13 cellular contexts compared by ENCODE assay signal in the genomic region with DNA sequence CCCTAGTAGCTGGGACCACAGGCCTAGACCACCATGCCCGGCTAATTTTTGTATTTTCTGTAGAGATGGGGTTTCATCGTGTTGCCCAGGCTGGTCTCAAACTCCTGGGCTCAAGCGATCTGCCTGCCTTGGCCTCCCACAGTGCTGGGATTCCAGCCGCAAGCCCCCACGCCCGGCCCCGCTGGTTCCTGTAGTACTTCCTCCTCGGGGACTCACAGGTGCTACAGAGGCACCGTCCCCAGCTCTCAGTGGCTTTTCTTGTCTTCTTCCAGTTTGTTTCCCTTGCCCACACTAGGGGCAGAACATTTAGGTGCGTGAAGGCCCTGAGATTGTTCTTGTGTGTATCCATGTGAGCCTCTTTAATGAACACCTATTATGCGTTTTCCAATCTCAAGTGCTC. TPM values are rescaled to one million over a fixed set of nuclear protein-coding genes. Genes with fewer than 3 reads are reported as not detected.
A peak's percentile ranks its signal among the peaks of the same experiment; 100 is the strongest.
DNase-seq lines count a peak whose midpoint lies in the region; ATAC-seq and TF ChIP-seq lines count a peak whose summit lies in the region.
"Had no signal": no experiment of that assay in that cellular context is flagged by ENCODE, and none has a peak within 500 bp of the region (broad histone marks: within the 10 kb centered on the region; RNA-seq: fewer than 3 reads in every experiment).

No MANE protein-coding gene starts in this region.

- peak; percentile 65 for DNase-seq in activated CD4-positive, alpha-beta T cell treated with anti-CD3 and anti-CD28 coated beads, Interleukin-2, amount 10 ng/mL, durations not matched to agents 24 days and 14 days
- no peak for DNase-seq in activated CD4-positive, alpha-beta T cell treated with anti-CD3 and anti-CD28 coated beads for 4 hours
- DNase-seq in effector memory CD4-positive, alpha-beta T cell: no peak
- DNase-seq in foreskin melanocyte (no peak), DMS114 treated with DMSO at 0.1 percent for 48 hours (lab: John Stamatoyannopoulos, UW; ENCODE audit: unreplicated experiment) (no peak)
- DNase-seq: sigmoid colon had no signal

- H3K27ac ChIP-seq in OCI-LY3 (ENCODE audit: low read length): peak overlapping the region; percentile 78
- H3K27ac ChIP-seq in effector memory CD4-positive, alpha-beta T cell (ENCODE audit: insufficient read depth, low read length, poor library complexity, severe bottlenecking): peak overlapping the region; percentile 85

- peaks cover 14% of the 10 kb centered on the region for H3K36me3 Mint-ChIP-seq in activated CD4-positive, alpha-beta T cell treated with anti-CD3 and anti-CD28 coated beads, Interleukin-2, amount 10 ng/mL, durations not matched to agents 24 days and 14 days (ENCODE audit: low read depth)
- peaks cover 10% of the 10 kb centered on the region for H3K36me3 Mint-ChIP-seq in stimulated activated naive CD8-positive, alpha-beta T cell treated with anti-CD3 and anti-CD28 coated beads, Interleukin-15, Interleukin-2, amounts not matched to agents 100 ng/mL and 50 ng/mL, for 24 hours (ENCODE audit: low read depth)

- peak overlapping the region; percentile 74 for H3K4me3 ChIP-seq in OCI-LY3 (ENCODE audit: low read length)
- no peak overlapping the region for H3K4me3 ChIP-seq in effector memory CD4-positive, alpha-beta T cell (ENCODE audit: insufficient read depth, low read depth, low read length, poor library complexity, severe bottlenecking)
- H3K4me3 ChIP-seq: mucosa of descending colon, sigmoid colon had no signal

- H4K20me1 ChIP-seq in OCI-LY3 (ENCODE audit: insufficient read depth, low read length): peaks cover 6% of the 10 kb centered on the region; the same call in 1 of the 2 replicates

- H3K27me3 ChIP-seq in OCI-LY3 (ENCODE audit: low read depth, low read length): peaks cover 62% of the 10 kb centered on the region
- H3K27me3 ChIP-seq in effector memory CD4-positive, alpha-beta T cell (replicated peaks; ENCODE audit: control insufficient read depth, insufficient read depth, low read length, poor library complexity, severe bottlenecking): no peaks in the 10 kb centered on the region

- H3K9ac ChIP-seq in OCI-LY3 (ENCODE audit: low read length): peak overlapping the region; percentile 52

- H3K27me3 Mint-ChIP-seq in activated CD4-positive, alpha-beta T cell treated with anti-CD3 and anti-CD28 coated beads, Interleukin-2, amount 10 ng/mL, durations not matched to agents 24 days and 14 days: peaks cover 17% of the 10 kb centered on the region
- no peaks in the 10 kb centered on the region for H3K27me3 Mint-ChIP-seq in stimulated activated naive CD8-positive, alpha-beta T cell treated with anti-CD3 and anti-CD28 coated beads, Interleukin-15, Interleukin-2, amounts not matched to agents 100 ng/mL and 50 ng/mL, for 24 hours

- peaks cover 56% of the 10 kb centered on the region for H3K4me1 Mint-ChIP-seq in activated CD4-positive, alpha-beta T cell treated with anti-CD3 and anti-CD28 coated beads, Interleukin-2, amount 10 ng/mL, durations not matched to agents 24 days and 14 days
- H3K4me1 Mint-ChIP-seq in stimulated activated naive CD8-positive, alpha-beta T cell treated with anti-CD3 and anti-CD28 coated beads, Interleukin-15, Interleukin-2, amounts not matched to agents 100 ng/mL and 50 ng/mL, for 24 hours (ENCODE audit: low read depth): peaks cover 60% of the 10 kb centered on the region

- peak overlapping the region; percentile 98 for H3K4me2 ChIP-seq in OCI-LY3 (ENCODE audit: low read length)

- H3K4me1 ChIP-seq in OCI-LY3 (ENCODE audit: low read length): peaks cover 52% of the 10 kb centered on the region
- H3K4me1 ChIP-seq in effector memory CD4-positive, alpha-beta T cell (ENCODE audit: control insufficient read depth, insufficient read depth, low read length, poor library complexity, severe bottlenecking): peaks cover 60% of the 10 kb centered on the region
- H3K4me1 ChIP-seq: sigmoid colon had no signal

- intact Hi-C loops in activated CD4-positive, alpha-beta T cell treated with anti-CD3 and anti-CD28 coated beads, Interleukin-2, amount 10 ng/mL, durations not matched to agents 24 days and 14 days (cut with micrococcal nuclease): loop anchor here (2.0 kb wide), 1 partner anchor 24 kb away; no protein-coding TSS in a partner anchor

- peak overlapping the region; percentile 84 for H3K27ac Mint-ChIP-seq in activated CD4-positive, alpha-beta T cell treated with anti-CD3 and anti-CD28 coated beads, Interleukin-2, amount 10 ng/mL, durations not matched to agents 24 days and 14 days
- H3K27ac Mint-ChIP-seq in stimulated activated naive CD8-positive, alpha-beta T cell treated with anti-CD3 and anti-CD28 coated beads, Interleukin-15, Interleukin-2, amounts not matched to agents 100 ng/mL and 50 ng/mL, for 24 hours: peak overlapping the region; percentile 90

- H3K79me2 ChIP-seq in OCI-LY3 (ENCODE audit: low read length): no peaks in the 10 kb centered on the region

- TF ChIP-seq CTCF in OCI-LY3 (IDR thresholded peaks at IDR 0.05; ENCODE audit: low read depth, low read length): no peak

- no peak overlapping the region; the same call in 1 of the 2 replicates for H2AFZ ChIP-seq in OCI-LY3 (ENCODE audit: low read depth, low read length)

- H3K36me3 ChIP-seq in OCI-LY3 (replicated peaks; ENCODE audit: low read depth, low read length): no peaks in the 10 kb centered on the region
- peaks cover 4% of the 10 kb centered on the region for H3K36me3 ChIP-seq in effector memory CD4-positive, alpha-beta T cell (ENCODE audit: control insufficient read depth, insufficient read depth, low read length)
- H3K36me3 ChIP-seq: sigmoid colon had no signal

- peaks cover 19% of the 10 kb centered on the region for H3K9me3 Mint-ChIP-seq in activated CD4-positive, alpha-beta T cell treated with anti-CD3 and anti-CD28 coated beads, Interleukin-2, amount 10 ng/mL, durations not matched to agents 24 days and 14 days
- peaks cover 5% of the 10 kb centered on the region for H3K9me3 Mint-ChIP-seq in stimulated activated naive CD8-positive, alpha-beta T cell treated with anti-CD3 and anti-CD28 coated beads, Interleukin-15, Interleukin-2, amounts not matched to agents 100 ng/mL and 50 ng/mL, for 24 hours

- peak overlapping the region; percentile 78 for H3K4me3 Mint-ChIP-seq in activated CD4-positive, alpha-beta T cell treated with anti-CD3 and anti-CD28 coated beads, Interleukin-2, amount 10 ng/mL, durations not matched to agents 24 days and 14 days
- H3K4me3 Mint-ChIP-seq in stimulated activated naive CD8-positive, alpha-beta T cell treated with anti-CD3 and anti-CD28 coated beads, Interleukin-15, Interleukin-2, amounts not matched to agents 100 ng/mL and 50 ng/mL, for 24 hours: peak overlapping the region; percentile 75

- H3K9me3 ChIP-seq in OCI-LY3 (ENCODE audit: insufficient read depth, low read length): peaks cover 9% of the 10 kb centered on the region
- no peaks in the 10 kb centered on the region for H3K9me3 ChIP-seq in effector memory CD4-positive, alpha-beta T cell (ENCODE audit: control insufficient read depth, low read length)
- H3K9me3 ChIP-seq: sigmoid colon had no signal

- ATAC-seq in HG03196 (IDR thresholded peaks at IDR 0.05; ENCODE audit: unreplicated experiment): no peak

RNA-seq across cellular contexts. Expression of a gene that starts 0.8 kb away (rescaled TPM):
- total RNA-seq in activated CD4-positive, alpha-beta T cell treated with anti-CD3 and anti-CD28 coated beads, Interleukin-2, amount 10 ng/mL, durations not matched to agents 24 days and 14 days: 0.51 and 0.62 TPM in 2 replicates
- total RNA-seq: A673, LHCN-M2, urinary bladder had no signal
